In the genomic region with DNA sequence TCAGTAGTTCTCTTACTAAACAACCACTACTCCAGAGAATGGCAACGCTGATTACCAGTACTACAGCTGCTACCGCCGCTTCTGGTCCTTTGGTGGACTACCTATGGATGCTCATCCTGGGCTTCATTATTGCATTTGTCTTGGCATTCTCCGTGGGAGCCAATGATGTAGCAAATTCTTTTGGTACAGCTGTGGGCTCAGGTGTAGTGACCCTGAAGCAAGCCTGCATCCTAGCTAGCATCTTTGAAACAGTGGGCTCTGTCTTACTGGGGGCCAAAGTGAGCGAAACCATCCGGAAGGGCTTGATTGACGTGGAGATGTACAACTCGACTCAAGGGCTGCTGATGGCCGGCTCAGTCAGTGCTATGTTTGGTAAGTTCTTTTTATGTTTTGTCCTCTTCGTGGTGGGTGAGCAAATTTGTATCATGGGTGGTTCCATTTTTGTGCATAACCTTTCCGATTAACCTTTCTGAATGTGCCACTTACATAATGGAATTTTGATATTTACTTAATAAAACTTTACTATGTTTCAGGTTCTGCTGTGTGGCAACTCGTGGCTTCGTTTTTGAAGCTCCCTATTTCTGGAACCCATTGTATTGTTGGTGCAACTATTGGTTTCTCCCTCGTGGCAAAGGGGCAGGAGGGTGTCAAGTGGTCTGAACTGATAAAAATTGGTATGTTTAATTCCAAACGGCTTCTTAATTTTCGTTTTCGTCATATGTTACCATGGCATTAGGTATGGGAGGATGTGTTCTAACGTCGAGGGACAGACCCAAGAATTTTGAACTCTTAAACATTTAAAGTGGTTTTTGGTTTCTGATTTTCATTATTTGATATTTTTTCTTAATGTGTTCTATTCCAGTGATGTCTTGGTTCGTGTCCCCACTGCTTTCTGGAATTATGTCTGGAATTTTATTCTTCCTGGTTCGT, we compare ENCODE assay signal across 8 cellular contexts. TPM values are rescaled to one million over a fixed set of nuclear protein-coding genes. Genes with fewer than 3 reads are reported as not detected.
DNase-seq lines count a peak whose midpoint lies in the region; ATAC-seq and TF ChIP-seq lines count a peak whose summit lies in the region.

No MANE protein-coding gene starts in this region.

- intact Hi-C loops in CD8-positive, alpha-beta T cell (cut with DNase I, micrococcal nuclease): loop anchor here (5.0 to 10.0 kb wide), 5 partner anchors 105 to 1525 kb away; partner anchors contain the start of genes ZC3H6 (in 2 of the 2), ACTR3 (in 1 of the 2), BCL2L11 (in 1 of the 2) and POLR1B (in 1 of the 2)
- intact Hi-C loops in activated CD4-positive, alpha-beta memory T cell treated with anti-CD3 and anti-CD28 coated beads for 36 hours (cut with micrococcal nuclease): loop anchor here (5.0 kb wide), 3 partner anchors 65 to 590 kb away; partner anchors contain the start of genes CHCHD5 and TMEM87B

- ATAC-seq in CD8-positive, alpha-beta T cell: no peak
- no peak for ATAC-seq in stimulated activated memory B cell treated with anti-CD40 and anti-IgM and Interleukin-4, amounts not matched to agents 10 μg/mL and 1 μg/mL and 100 μg/mL, for 72 hours
- no peak for ATAC-seq in HG03159 (IDR thresholded peaks at IDR 0.05; ENCODE audit: unreplicated experiment)

- CTCF ChIA-PET in CD8-positive, alpha-beta T cell (lab: Charles Lee): interaction anchor here (0.7 to 10.8 kb wide), 4 partner anchors 17 to 47 kb away, joined by 3 to 180 read pairs (median 8); no protein-coding TSS in a partner anchor
- CTCF ChIA-PET in activated CD4-positive, alpha-beta memory T cell treated with anti-CD3 and anti-CD28 coated beads for 36 hours (lab: Charles Lee): interaction anchor here (0.6 to 5.4 kb wide), 11 partner anchors 9 to 556 kb away, joined by 3 to 77 read pairs (median 5); no protein-coding TSS in a partner anchor

- DNase-seq in CD8-positive, alpha-beta T cell: no peak
- DNase-seq in activated CD4-positive, alpha-beta memory T cell treated with anti-CD3 and anti-CD28 coated beads for 36 hours: peak; percentile 36
- DNase-seq in NCI-H1048 (lab: John Stamatoyannopoulos, UW) (no peak), amniotic stem cell (lab: John Stamatoyannopoulos, UW) (no peak)

- H3K9me3 Mint-ChIP-seq in CD8-positive, alpha-beta T cell: no peaks in the 10 kb centered on the region
- no peaks in the 10 kb centered on the region for H3K9me3 Mint-ChIP-seq in activated CD4-positive, alpha-beta memory T cell treated with anti-CD3 and anti-CD28 coated beads for 36 hours
- no peaks in the 10 kb centered on the region for H3K9me3 Mint-ChIP-seq in stimulated activated memory B cell treated with anti-CD40 and anti-IgM and Interleukin-4, amounts not matched to agents 10 μg/mL and 1 μg/mL and 100 μg/mL, for 72 hours

- POLR2A ChIA-PET in CD8-positive, alpha-beta T cell (lab: Charles Lee): interaction anchor here (0.8 to 5.8 kb wide), 6 partner anchors 9 to 62 kb away, joined by 3 to 183 read pairs (median 6); partner anchors contain the start of gene CHCHD5
- POLR2A ChIA-PET in activated CD4-positive, alpha-beta memory T cell treated with anti-CD3 and anti-CD28 coated beads for 36 hours (lab: Charles Lee): interaction anchor here (0.8 to 4.7 kb wide), 11 partner anchors 10 to 63 kb away, joined by 3 to 49 read pairs (median 6); partner anchors contain the start of gene CHCHD5

- H3K4me1 Mint-ChIP-seq in CD8-positive, alpha-beta T cell (ENCODE audit: low read depth): peaks cover 68% of the 10 kb centered on the region
- peaks cover 58% of the 10 kb centered on the region for H3K4me1 Mint-ChIP-seq in activated CD4-positive, alpha-beta memory T cell treated with anti-CD3 and anti-CD28 coated beads for 36 hours (ENCODE audit: low read depth)
- peaks cover 58% of the 10 kb centered on the region for H3K4me1 Mint-ChIP-seq in stimulated activated memory B cell treated with anti-CD40 and anti-IgM and Interleukin-4, amounts not matched to agents 10 μg/mL and 1 μg/mL and 100 μg/mL, for 72 hours

- peaks cover 50% of the 10 kb centered on the region for H3K4me1 ChIP-seq in CD8-positive, alpha-beta T cell (ENCODE audit: insufficient read depth, low read length)
- peaks cover 17% of the 10 kb centered on the region for H3K4me1 ChIP-seq in HUES48 (ENCODE audit: control insufficient read depth, insufficient read depth, low read length)
- H3K4me1 ChIP-seq in iPS-15b (ENCODE audit: control insufficient read depth, insufficient read depth, low read length): peaks cover 16% of the 10 kb centered on the region

- peak overlapping the region; percentile 97; the same call in 1 of the 2 replicates for H3K9ac ChIP-seq in HUES48 (ENCODE audit: low read depth, low read length)
- peak overlapping the region; percentile 56 for H3K9ac ChIP-seq in iPS-15b (ENCODE audit: low read depth, low read length)

- peaks cover 9% of the 10 kb centered on the region for H3K36me3 ChIP-seq in CD8-positive, alpha-beta T cell (ENCODE audit: insufficient read depth, low read length)
- H3K36me3 ChIP-seq in HUES48 (ENCODE audit: control insufficient read depth, insufficient read depth, low read length) (peaks cover 52% of the 10 kb centered on the region), iPS-15b (ENCODE audit: control insufficient read depth, insufficient read depth, low read length) (peaks cover 28% of the 10 kb centered on the region)

- peak overlapping the region; percentile 87 for H3K27ac Mint-ChIP-seq in CD8-positive, alpha-beta T cell
- peak overlapping the region; percentile 80 for H3K27ac Mint-ChIP-seq in activated CD4-positive, alpha-beta memory T cell treated with anti-CD3 and anti-CD28 coated beads for 36 hours
- peak overlapping the region; percentile 83 for H3K27ac Mint-ChIP-seq in stimulated activated memory B cell treated with anti-CD40 and anti-IgM and Interleukin-4, amounts not matched to agents 10 μg/mL and 1 μg/mL and 100 μg/mL, for 72 hours

- no peaks in the 10 kb centered on the region for H3K27me3 Mint-ChIP-seq in CD8-positive, alpha-beta T cell (ENCODE audit: low read depth)
- no peaks in the 10 kb centered on the region for H3K27me3 Mint-ChIP-seq in activated CD4-positive, alpha-beta memory T cell treated with anti-CD3 and anti-CD28 coated beads for 36 hours
- H3K27me3 Mint-ChIP-seq in stimulated activated memory B cell treated with anti-CD40 and anti-IgM and Interleukin-4, amounts not matched to agents 10 μg/mL and 1 μg/mL and 100 μg/mL, for 72 hours: no peaks in the 10 kb centered on the region

- H3K9me3 ChIP-seq in CD8-positive, alpha-beta T cell (ENCODE audit: low read length): no peaks in the 10 kb centered on the region
- H3K9me3 ChIP-seq in HUES48 (ENCODE audit: control insufficient read depth, insufficient read depth, low read length) (no peaks in the 10 kb centered on the region), iPS-15b (ENCODE audit: control insufficient read depth, insufficient read depth, low read length) (no peaks in the 10 kb centered on the region)

- H3K27ac ChIP-seq in CD8-positive, alpha-beta T cell (ENCODE audit: low read depth, low read length): no peak overlapping the region
- H3K27ac ChIP-seq in HUES48 (ENCODE audit: low read depth, low read length): no peak overlapping the region

- peak overlapping the region; percentile 85 for H3K4me3 Mint-ChIP-seq in CD8-positive, alpha-beta T cell
- peak overlapping the region; percentile 97 for H3K4me3 Mint-ChIP-seq in activated CD4-positive, alpha-beta memory T cell treated with anti-CD3 and anti-CD28 coated beads for 36 hours
- peak overlapping the region; percentile 81 for H3K4me3 Mint-ChIP-seq in stimulated activated memory B cell treated with anti-CD40 and anti-IgM and Interleukin-4, amounts not matched to agents 10 μg/mL and 1 μg/mL and 100 μg/mL, for 72 hours

- TF ChIP-seq CTCF in CD8-positive, alpha-beta T cell (IDR thresholded peaks at IDR 0.05): no peak

- H3K36me3 Mint-ChIP-seq in CD8-positive, alpha-beta T cell: peaks cover 54% of the 10 kb centered on the region
- H3K36me3 Mint-ChIP-seq in activated CD4-positive, alpha-beta memory T cell treated with anti-CD3 and anti-CD28 coated beads for 36 hours: peaks cover 50% of the 10 kb centered on the region
- peaks cover 35% of the 10 kb centered on the region for H3K36me3 Mint-ChIP-seq in stimulated activated memory B cell treated with anti-CD40 and anti-IgM and Interleukin-4, amounts not matched to agents 10 μg/mL and 1 μg/mL and 100 μg/mL, for 72 hours

- peak overlapping the region; percentile 52 for H3K4me3 ChIP-seq in CD8-positive, alpha-beta T cell (ENCODE audit: low read depth, low read length)
- H3K4me3 ChIP-seq in HUES48 (ENCODE audit: low read depth, low read length): peak overlapping the region; percentile 94
- H3K4me3 ChIP-seq in iPS-15b (ENCODE audit: low read depth, low read length): peak overlapping the region; percentile 82

- no peaks in the 10 kb centered on the region for H3K27me3 ChIP-seq in CD8-positive, alpha-beta T cell (ENCODE audit: insufficient read depth, low read length)
- H3K27me3 ChIP-seq in HUES48 (ENCODE audit: control insufficient read depth, insufficient read depth, low read length): peaks cover 9% of the 10 kb centered on the region; the same call in 1 of the 2 replicates
- peaks cover 8% of the 10 kb centered on the region for H3K27me3 ChIP-seq in iPS-15b (ENCODE audit: control insufficient read depth, insufficient read depth, low read length)

RNA-seq across cellular contexts. Expression of gene SLC20A1, which starts 1.3 kb away (rescaled TPM):
- total RNA-seq in CD8-positive, alpha-beta T cell: 100 to 1,000 TPM; 144 to 145 TPM
- 10 to 100 TPM; 88.8 to 91.3 TPM for total RNA-seq in activated CD4-positive, alpha-beta memory T cell treated with anti-CD3 and anti-CD28 coated beads for 36 hours
